In the genomic region with DNA sequence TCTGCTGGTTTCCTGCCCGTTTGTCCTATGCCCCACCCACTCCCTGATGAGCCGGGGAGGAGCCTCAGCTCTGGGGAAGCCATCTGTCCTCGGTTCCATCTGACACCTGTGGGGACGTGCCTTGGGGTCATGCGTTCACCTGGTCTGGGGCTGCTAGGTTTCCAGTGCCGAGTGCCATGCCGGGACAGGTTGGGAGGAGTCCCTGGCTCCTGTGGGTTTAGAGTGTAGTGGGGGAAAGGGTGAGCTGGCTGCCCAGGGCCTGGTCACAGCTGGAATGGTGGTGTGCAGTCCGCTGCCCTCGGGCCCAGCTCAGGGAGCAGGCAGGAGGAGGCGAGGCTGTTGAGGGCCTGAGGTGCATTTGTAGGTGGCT, we compare ENCODE assay signal across 9 cellular contexts. TPM values are rescaled to one million over a fixed set of nuclear protein-coding genes. Genes with fewer than 3 reads are reported as not detected.
DNase-seq lines count a peak whose midpoint lies in the region; ATAC-seq and TF ChIP-seq lines count a peak whose summit lies in the region.
"Had no signal": no experiment of that assay in that cellular context is flagged by ENCODE, and none has a peak within 500 bp of the region (broad histone marks: within the 10 kb centered on the region; RNA-seq: fewer than 3 reads in every experiment).

No MANE protein-coding gene starts in this region.

- ATAC-seq in DND-41 (ENCODE audit: insufficient read depth, low read depth) (no peak), HG03280 (IDR thresholded peaks at IDR 0.05; ENCODE audit: unreplicated experiment) (no peak), HG03135 (IDR thresholded peaks at IDR 0.05; ENCODE audit: unreplicated experiment) (no peak)
- ATAC-seq in activated naive CD4-positive, alpha-beta T cell treated with anti-CD3 and anti-CD28 coated beads, Interleukin-2, amount 50 U/mL, for 72 hours, result no peak
- ATAC-seq in stimulated activated effector memory CD8-positive, alpha-beta T cell treated with anti-CD3 and anti-CD28 coated beads, Interleukin-12 subunit alpha, Interleukin-12 subunit beta, amount 100 ng/mL, for 72 hours, result no peak

- H3K27me3 ChIP-seq in DND-41 (ENCODE audit: insufficient read depth, low read length, poor library complexity) (no peaks in the 10 kb centered on the region), iPS-15b (ENCODE audit: control insufficient read depth, insufficient read depth, low read length) (peaks cover 2% of the 10 kb centered on the region)

- H3K36me3 ChIP-seq in DND-41 (ENCODE audit: insufficient read depth, low read length), result peaks cover 3% of the 10 kb centered on the region
- H3K36me3 ChIP-seq in iPS-15b (ENCODE audit: control insufficient read depth, insufficient read depth, low read length), result no peaks in the 10 kb centered on the region

- H3K9me3 ChIP-seq in DND-41 (ENCODE audit: insufficient read depth, low read length, severe bottlenecking) (no peaks in the 10 kb centered on the region), iPS-15b (ENCODE audit: control insufficient read depth, insufficient read depth, low read length) (no peaks in the 10 kb centered on the region)

- H3K79me2 ChIP-seq in DND-41 (ENCODE audit: insufficient read depth, low read length), result peaks cover 74% of the 10 kb centered on the region

- H3K4me1 ChIP-seq in DND-41 (ENCODE audit: insufficient read depth, low read length) (peaks cover 40% of the 10 kb centered on the region), iPS-15b (ENCODE audit: control insufficient read depth, insufficient read depth, low read length) (peaks cover 14% of the 10 kb centered on the region)

- peak overlapping the region in 1 of 2 experiments; percentile 83; a peak in 1 of 4 replicates for H3K4me3 ChIP-seq in DND-41 (ENCODE audit: low read depth in 1 of 2, low read length in 2 of 2)
- peak overlapping the region; percentile 64 for H3K4me3 ChIP-seq in iPS-15b (ENCODE audit: low read depth, low read length)

- no peak for TF ChIP-seq CTCF in DND-41 (IDR thresholded peaks at IDR 0.05; ENCODE audit: borderline replicate concordance, extremely low read depth, low read length, poor library complexity, severe bottlenecking)

- peak overlapping the region; percentile 98 for H3K4me3 Mint-ChIP-seq in stimulated activated effector memory CD8-positive, alpha-beta T cell treated with anti-CD3 and anti-CD28 coated beads, Interleukin-12 subunit alpha, Interleukin-12 subunit beta, amount 100 ng/mL, for 72 hours

- H4K20me1 ChIP-seq in DND-41 (ENCODE audit: insufficient read depth, low read length), result peaks cover 50% of the 10 kb centered on the region

- DNase-seq in DND-41, result peak; percentile 51
- DNase-seq in NAMALWA (ENCODE audit: low spot score), result peak; percentile 69
- peak in 1 of 2 donors; percentile 42 for DNase-seq in activated naive CD4-positive, alpha-beta T cell treated with anti-CD3 and anti-CD28 coated beads, Interleukin-2, amount 50 U/mL, for 72 hours (ENCODE audit: low spot score in 2 of 2)
- DNase-seq in stimulated activated effector memory CD8-positive, alpha-beta T cell treated with anti-CD3 and anti-CD28 coated beads, Interleukin-12 subunit alpha, Interleukin-12 subunit beta, amount 100 ng/mL, for 72 hours (ENCODE audit: low spot score in 2 of 2), result no peak
- DNase-seq in cortex of kidney (lab: John Stamatoyannopoulos, UW), result no peak

- no peak overlapping the region for H2AFZ ChIP-seq in DND-41 (ENCODE audit: low read depth, low read length)

- H3K4me2 ChIP-seq in DND-41 (ENCODE audit: insufficient read depth, low read length), result peak overlapping the region; percentile 85

- peak overlapping the region; percentile 68; the same call in 1 of the 2 replicates for H3K9ac ChIP-seq in DND-41 (ENCODE audit: low read depth, low read length)
- no peak overlapping the region for H3K9ac ChIP-seq in iPS-15b (ENCODE audit: low read depth, low read length)

- peaks cover 62% of the 10 kb centered on the region for H3K4me1 Mint-ChIP-seq in stimulated activated effector memory CD8-positive, alpha-beta T cell treated with anti-CD3 and anti-CD28 coated beads, Interleukin-12 subunit alpha, Interleukin-12 subunit beta, amount 100 ng/mL, for 72 hours

- H3K9me3 Mint-ChIP-seq in activated naive CD4-positive, alpha-beta T cell treated with anti-CD3 and anti-CD28 coated beads, Interleukin-2, amount 50 U/mL, for 72 hours, result no peaks in the 10 kb centered on the region
- H3K9me3 Mint-ChIP-seq in stimulated activated effector memory CD8-positive, alpha-beta T cell treated with anti-CD3 and anti-CD28 coated beads, Interleukin-12 subunit alpha, Interleukin-12 subunit beta, amount 100 ng/mL, for 72 hours, result no peaks in the 10 kb centered on the region

- H3K36me3 Mint-ChIP-seq in activated naive CD4-positive, alpha-beta T cell treated with anti-CD3 and anti-CD28 coated beads, Interleukin-2, amount 50 U/mL, for 72 hours, result peaks cover 0 to 7% of the 10 kb centered on the region in 2 donors
- peaks cover 42% of the 10 kb centered on the region for H3K36me3 Mint-ChIP-seq in stimulated activated effector memory CD8-positive, alpha-beta T cell treated with anti-CD3 and anti-CD28 coated beads, Interleukin-12 subunit alpha, Interleukin-12 subunit beta, amount 100 ng/mL, for 72 hours

- H3K27ac ChIP-seq in DND-41 (ENCODE audit: low read length), result no peak overlapping the region; the same call in 1 of the 2 replicates
- H3K27ac ChIP-seq: SK-N-MC had no signal

- H3K27ac Mint-ChIP-seq in activated naive CD4-positive, alpha-beta T cell treated with anti-CD3 and anti-CD28 coated beads, Interleukin-2, amount 50 U/mL, for 72 hours, result peak overlapping the region; percentile 63 to 83
- H3K27ac Mint-ChIP-seq in stimulated activated effector memory CD8-positive, alpha-beta T cell treated with anti-CD3 and anti-CD28 coated beads, Interleukin-12 subunit alpha, Interleukin-12 subunit beta, amount 100 ng/mL, for 72 hours, result peak overlapping the region; percentile 97

RNA-seq across cellular contexts. Expression of a gene that starts 2.5 kb away (rescaled TPM):
- 10 to 100 TPM; 21.0 to 44.8 TPM for total RNA-seq in activated naive CD4-positive, alpha-beta T cell treated with anti-CD3 and anti-CD28 coated beads, Interleukin-2, amount 50 U/mL, for 72 hours

Comparison
In these comparisons a context has a peak if more than half of its experiments do, and no peak if none do; other contexts are left out.
1. DNase-seq: peak in DND-41 (single experiment) and NAMALWA (single experiment); none in stimulated activated effector memory CD8-positive, alpha-beta T cell treated with anti-CD3 and anti-CD28 coated beads, Interleukin-12 subunit alpha, Interleukin-12 subunit beta, amount 100 ng/mL, for 72 hours (0 of 2) and cortex of kidney (single experiment).